1 cellular context compared by ENCODE assay signal in genomic region chr13:55583953-55584593, GRCh38.
TF ChIP-seq lines count a peak whose summit lies in the region.

No MANE protein-coding gene starts in this region.

TF ChIP-seq in GM23338, 12 proteins besides CTCF, POLR2A, EP300 and RAD21 (continued from another document):
- TF ChIP-seq ZNF462 (CRISPR knock-in tag; IDR thresholded peaks at IDR 0.05): no peak
- no peak; the same call in 1 of the 2 replicates for TF ChIP-seq POLR2AphosphoS5 (IDR thresholded peaks at IDR 0.05; ENCODE audit: low read depth)
- TF ChIP-seq ETS1 (IDR thresholded peaks at IDR 0.05): no peak
- no peak for TF ChIP-seq NANOG (IDR thresholded peaks at IDR 0.05; ENCODE audit: borderline replicate concordance)
